In the genomic region with DNA sequence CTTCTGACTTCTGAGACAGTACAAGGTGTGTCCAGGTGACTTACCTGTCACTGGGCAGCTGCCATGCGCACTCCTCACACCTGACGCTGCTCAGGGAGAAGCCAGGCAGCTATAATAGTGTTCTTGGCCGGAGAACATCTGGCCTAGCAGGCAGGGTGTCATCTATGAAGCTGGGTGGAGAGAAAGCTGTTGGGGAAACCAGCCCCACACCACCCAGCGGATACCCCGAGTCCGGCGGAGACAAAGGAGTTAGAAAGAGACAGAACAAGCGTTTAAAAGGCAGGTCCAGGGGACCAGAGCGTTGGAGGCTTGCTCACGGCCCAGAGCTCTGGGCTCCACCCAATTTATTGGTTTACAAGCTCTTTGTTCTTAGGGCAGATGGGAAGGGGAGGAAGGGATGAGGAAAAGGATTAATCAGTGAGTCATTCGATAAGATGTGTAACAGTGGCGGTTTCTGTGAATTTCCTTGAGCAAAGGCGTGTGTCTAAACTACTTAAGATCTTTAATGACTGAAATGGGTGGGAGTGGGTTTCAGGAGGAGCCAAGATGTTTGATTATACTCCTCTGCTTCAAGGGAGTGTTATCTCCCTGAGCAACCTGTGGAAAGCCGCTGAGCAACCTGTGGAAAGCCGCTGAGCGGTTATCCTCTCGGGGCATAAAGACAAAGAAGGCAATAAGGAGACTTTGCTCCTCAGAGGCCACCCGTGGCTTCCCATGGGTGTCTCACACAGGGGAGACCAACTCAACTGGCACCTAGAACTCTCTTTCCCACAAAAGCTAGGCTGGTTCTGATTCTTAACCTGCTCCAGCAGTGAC, we compare ENCODE assay signal across 1 cellular context.
TF ChIP-seq lines count a peak whose summit lies in the region.

A gene with protein sequence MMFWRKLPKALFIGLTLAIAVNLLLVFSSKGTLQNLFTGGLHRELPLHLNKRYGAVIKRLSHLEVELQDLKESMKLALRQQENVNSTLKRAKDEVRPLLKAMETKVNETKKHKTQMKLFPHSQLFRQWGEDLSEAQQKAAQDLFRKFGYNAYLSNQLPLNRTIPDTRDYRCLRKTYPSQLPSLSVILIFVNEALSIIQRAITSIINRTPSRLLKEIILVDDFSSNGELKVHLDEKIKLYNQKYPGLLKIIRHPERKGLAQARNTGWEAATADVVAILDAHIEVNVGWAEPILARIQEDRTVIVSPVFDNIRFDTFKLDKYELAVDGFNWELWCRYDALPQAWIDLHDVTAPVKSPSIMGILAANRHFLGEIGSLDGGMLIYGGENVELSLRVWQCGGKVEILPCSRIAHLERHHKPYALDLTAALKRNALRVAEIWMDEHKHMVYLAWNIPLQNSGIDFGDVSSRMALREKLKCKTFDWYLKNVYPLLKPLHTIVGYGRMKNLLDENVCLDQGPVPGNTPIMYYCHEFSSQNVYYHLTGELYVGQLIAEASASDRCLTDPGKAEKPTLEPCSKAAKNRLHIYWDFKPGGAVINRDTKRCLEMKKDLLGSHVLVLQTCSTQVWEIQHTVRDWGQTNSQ (plus strand): TSS at position 580 of the 816 bp plus-strand sequence. CDS start 278 bp downstream, outside the sequence.

TF ChIP-seq in H1, 55 proteins besides CTCF, POLR2A, EP300 and RAD21:
- TF ChIP-seq RXRA (IDR thresholded peaks at IDR 0.05; ENCODE audit: insufficient read depth, low read depth, low read length) (no peak), E2F6 (IDR thresholded peaks at IDR 0.05) (no peak), CREB1 (IDR thresholded peaks at IDR 0.05) (no peak), ASH2L (IDR thresholded peaks at IDR 0.05; ENCODE audit: low read length) (no peak)
